In genomic region chr20:38304845-38305447, GRCh38 we compare ENCODE assay signal across 8 cellular contexts. TPM values are rescaled to one million over a fixed set of nuclear protein-coding genes. Genes with fewer than 3 reads are reported as not detected.
DNase-seq lines count a peak whose midpoint lies in the region; ATAC-seq, FAIRE-seq and TF ChIP-seq lines count a peak whose summit lies in the region.

No MANE protein-coding gene starts in this region.

- H3K27ac ChIP-seq in small intestine (ENCODE audit: low read depth in 1 of 2, low read length in 1 of 2): no peak overlapping the region
- no peak overlapping the region for H3K27ac ChIP-seq in CD4-positive, alpha-beta T cell (ENCODE audit: low read depth, low read length)

- POLR2A ChIA-PET in CD4-positive, alpha-beta T cell (lab: Charles Lee): no interaction called here

- WGBS in small intestine, 3 donors: 47 to 54% (median 49%) methylated on average over 8 of the region's 8 CpGs

- intact Hi-C loops in CD4-positive, alpha-beta T cell (cut with DNase I, micrococcal nuclease): no loop called here

- no peak for FAIRE-seq in small intestine (lab: Jason Lieb, UNC)

- H3K27me3 ChIP-seq in small intestine (ENCODE audit: control insufficient read depth in 2 of 2, insufficient read depth in 2 of 2, low read length in 2 of 2): peaks cover 0 to 10% of the 10 kb centered on the region in 2 donors
- H3K27me3 ChIP-seq in CD4-positive, alpha-beta T cell (ENCODE audit: control insufficient read depth, insufficient read depth, low read length): peaks cover 67% of the 10 kb centered on the region

- no peaks in the 10 kb centered on the region for H3K9me3 Mint-ChIP-seq in CD4-positive, alpha-beta T cell

- ATAC-seq in SK-N-SH treated with all-trans-retinoic acid at 6 μM for 48 hours: peak; percentile 76
- no peak for ATAC-seq in CD4-positive, alpha-beta T cell (ENCODE audit: poor library complexity)
- ATAC-seq in GM18520 (IDR thresholded peaks at IDR 0.05; ENCODE audit: unreplicated experiment): no peak
- no peak for ATAC-seq in HG03520 (IDR thresholded peaks at IDR 0.05; ENCODE audit: unreplicated experiment)

- CTCF ChIA-PET in CD4-positive, alpha-beta T cell (lab: Charles Lee): no interaction called here

- H3K9me3 ChIP-seq in small intestine (ENCODE audit: control insufficient read depth, low read depth): no peaks in the 10 kb centered on the region
- no peaks in the 10 kb centered on the region for H3K9me3 ChIP-seq in CD4-positive, alpha-beta T cell (ENCODE audit: control insufficient read depth, low read length)

- peak; percentile 63 for TF ChIP-seq CTCF in fibroblast of villous mesenchyme (IDR thresholded peaks at IDR 0.05; ENCODE audit: insufficient read depth, low read depth, low read length)
- no peak for TF ChIP-seq CTCF in CD4-positive, alpha-beta T cell (IDR thresholded peaks at IDR 0.05)

- H3K4me1 Mint-ChIP-seq in CD4-positive, alpha-beta T cell (ENCODE audit: low read depth): peaks cover 12% of the 10 kb centered on the region

- H3K36me3 ChIP-seq in small intestine (ENCODE audit: control insufficient read depth in 2 of 2, insufficient read depth in 2 of 2, low read length in 2 of 2): no peaks in the 10 kb centered on the region

- H3K4me3 Mint-ChIP-seq in CD4-positive, alpha-beta T cell: no peak overlapping the region

- H3K4me1 ChIP-seq in small intestine (ENCODE audit: control insufficient read depth in 2 of 2, insufficient read depth in 1 of 2, low read depth in 1 of 2, low read length in 1 of 2): no peaks in the 10 kb centered on the region

- H3K27ac Mint-ChIP-seq in CD4-positive, alpha-beta T cell: no peak overlapping the region

- DNase-seq in CD1c-positive myeloid dendritic cell (ENCODE audit: extremely low spot score) (peak; percentile 71), GOT3 (lab: John Stamatoyannopoulos, UW) (peak; percentile 13), fibroblast of villous mesenchyme (ENCODE audit: low read depth) (peak; percentile 34), small intestine (peak; percentile 16)
- no peak for DNase-seq in CD4-positive, alpha-beta T cell

- H3K4me3 ChIP-seq in fibroblast of villous mesenchyme (ENCODE audit: low read depth, low read length): no peak overlapping the region
- H3K4me3 ChIP-seq in small intestine (ENCODE audit: low read depth in 1 of 2, low read length in 2 of 2): no peak overlapping the region

- peaks cover 76% of the 10 kb centered on the region for H3K27me3 Mint-ChIP-seq in CD4-positive, alpha-beta T cell

- no peaks in the 10 kb centered on the region for H3K36me3 Mint-ChIP-seq in CD4-positive, alpha-beta T cell (ENCODE audit: low read depth)

TF ChIP-seq in SK-N-SH treated with all-trans-retinoic acid at 6 μM for 48 hours, 23 proteins besides CTCF, POLR2A, EP300 and RAD21:
- no peak for TF ChIP-seq ZNF565 (CRISPR knock-in tag; conservative IDR thresholded peaks at IDR 0.05; ENCODE audit: low read depth)
- no peak for TF ChIP-seq ZFP3 (CRISPR knock-in tag; IDR thresholded peaks at IDR 0.05)
- no peak for TF ChIP-seq BACH2 (CRISPR knock-in tag; IDR thresholded peaks at IDR 0.05; ENCODE audit: borderline replicate concordance)
- no peak for TF ChIP-seq RARB (CRISPR knock-in tag; IDR thresholded peaks at IDR 0.05)
- no peak for TF ChIP-seq ARNTL (CRISPR knock-in tag; IDR thresholded peaks at IDR 0.05; ENCODE audit: borderline replicate concordance, low read depth)
- TF ChIP-seq CSDC2 (CRISPR knock-in tag; IDR thresholded peaks at IDR 0.05): no peak
- no peak for TF ChIP-seq PATZ1 (CRISPR knock-in tag; IDR thresholded peaks at IDR 0.05; ENCODE audit: borderline replicate concordance)
- no peak for TF ChIP-seq OSR1 (CRISPR knock-in tag; IDR thresholded peaks at IDR 0.05)
- TF ChIP-seq TOX (CRISPR knock-in tag; IDR thresholded peaks at IDR 0.05; ENCODE audit: borderline replicate concordance): no peak
- TF ChIP-seq TCF4 (CRISPR knock-in tag; IDR thresholded peaks at IDR 0.05; ENCODE audit: borderline replicate concordance): no peak
- TF ChIP-seq SNAI2 (CRISPR knock-in tag; IDR thresholded peaks at IDR 0.05): no peak
- no peak for TF ChIP-seq ZC3H10 (CRISPR knock-in tag; IDR thresholded peaks at IDR 0.05)
- TF ChIP-seq CSRNP3 (CRISPR knock-in tag; IDR thresholded peaks at IDR 0.05): no peak
- TF ChIP-seq ESRRG (CRISPR knock-in tag; IDR thresholded peaks at IDR 0.05): no peak
- TF ChIP-seq POU6F1 (CRISPR knock-in tag; IDR thresholded peaks at IDR 0.05; ENCODE audit: borderline replicate concordance, low read depth): no peak
- TF ChIP-seq TSHZ2 (CRISPR knock-in tag; IDR thresholded peaks at IDR 0.05): no peak
- TF ChIP-seq PPARA (CRISPR knock-in tag; IDR thresholded peaks at IDR 0.05; ENCODE audit: borderline replicate concordance): no peak
- TF ChIP-seq ZFP30 (CRISPR knock-in tag; IDR thresholded peaks at IDR 0.05): no peak
- no peak for TF ChIP-seq ZNF70 (CRISPR knock-in tag; IDR thresholded peaks at IDR 0.05)

RNA-seq across cellular contexts. Expression of gene BPI, which starts 1.0 kb away (rescaled TPM):
- total RNA-seq in fibroblast of villous mesenchyme: not detected in 2 replicates
- polyA plus RNA-seq in small intestine: not detected
- under 1 TPM in 1 of 2 experiments, not detected in 1; 0.14 TPM for total RNA-seq in CD4-positive, alpha-beta T cell

RNA-seq across cellular contexts. Expression of gene LBP, which starts 41.3 kb away (rescaled TPM):
- total RNA-seq in fibroblast of villous mesenchyme: not detected in 2 replicates
- under 1 TPM in 1 of 3 donors, not detected in 2; 0.49 TPM for polyA plus RNA-seq in small intestine
- not detected for total RNA-seq in CD4-positive, alpha-beta T cell

RNA-seq across cellular contexts. Expression of gene KIAA1755, which starts 44.4 kb away (rescaled TPM):
- 0.64 and 1.3 TPM in 2 replicates for total RNA-seq in fibroblast of villous mesenchyme
- 1 to 10 TPM in 2 of 3 donors, under 1 TPM in 1; 0.45 to 1.7 (median 1.4) TPM for polyA plus RNA-seq in small intestine
- total RNA-seq in CD4-positive, alpha-beta T cell: not detected

Comparison
In these comparisons a context has a peak if more than half of its experiments do, and no peak if none do; other contexts are left out.
1. DNase-seq: peak in CD1c-positive myeloid dendritic cell (single experiment), GOT3 (single experiment), fibroblast of villous mesenchyme (single experiment) and small intestine (single experiment); none in CD4-positive, alpha-beta T cell (0 of 10).